Comparison of ENCODE assay signal across 8 cellular contexts in genomic region chr19:17266975-17267788, GRCh38.
DNase-seq lines count a peak whose midpoint lies in the region; ATAC-seq lines count a peak whose summit lies in the region.

TSS of gene BABAM1 (plus strand) at chr19:17267443. CDS start at chr19:17268807, 1,364 bp downstream.

- DNase-seq in NCI-H748 (lab: John Stamatoyannopoulos, UW; ENCODE audit: unreplicated experiment) (peak; percentile 96), dedifferentiated amniotic fluid mesenchymal stem cell (ENCODE audit: extremely low spot score) (peak; percentile 99), left kidney (ENCODE audit: low read depth, low spot score) (peak; percentile 100)
- DNase-seq in activated CD4-positive, alpha-beta T cell treated with anti-CD3 and anti-CD28 coated beads, Interleukin-2, amount 50 U/mL, for 1 hour = peak; percentile 91
- DNase-seq in stimulated activated CD4-positive, alpha-beta T cell treated with anti-CD3 and anti-CD28 coated beads, Interleukin-2, amount 100 ng/mL, for 24 hours = peak; percentile 91 to 95

- peaks cover 34 to 55% (median 46%) of the 10 kb centered on the region in 10 experiments for H3K4me1 ChIP-seq in BLaER1 treated with 17β-estradiol and CSF1 and Interleukin-3, amounts not matched to agents 10 nM and 100 nM

- H3K27ac ChIP-seq in BLaER1 treated with 17β-estradiol and CSF1 and Interleukin-3, amounts not matched to agents 10 nM and 100 nM = peak within 1 kb of the TSS; percentile 46 to 91 (median 85)

- ATAC-seq in GM19351 (IDR thresholded peaks at IDR 0.05; ENCODE audit: unreplicated experiment) (peak; percentile 79), HG03521 (IDR thresholded peaks at IDR 0.05; ENCODE audit: unreplicated experiment) (peak; percentile 87)

- H3K4me3 ChIP-seq in BLaER1 treated with 17β-estradiol and CSF1 and Interleukin-3, amounts not matched to agents 10 nM and 100 nM = peak within 1 kb of the TSS; percentile 75 to 96 (median 90)

- H3K27me3 ChIP-seq in BLaER1 treated with 17β-estradiol and CSF1 and Interleukin-3, amounts not matched to agents 10 nM and 100 nM = no peaks in the 10 kb centered on the region

- peak within 1 kb of the TSS; percentile 83 to 93 (median 88) for H3K9ac ChIP-seq in BLaER1 treated with 17β-estradiol and CSF1 and Interleukin-3, amounts not matched to agents 10 nM and 100 nM

- H3K4me2 ChIP-seq in BLaER1 treated with 17β-estradiol and CSF1 and Interleukin-3, amounts not matched to agents 10 nM and 100 nM = peak within 1 kb of the TSS; percentile 89 to 100 (median 97)

- H3K36me3 ChIP-seq in BLaER1 treated with 17β-estradiol and CSF1 and Interleukin-3, amounts not matched to agents 10 nM and 100 nM = peaks cover 23 to 38% (median 35%) of the 10 kb centered on the region in 11 experiments

- no peaks in the 10 kb centered on the region for H3K9me3 ChIP-seq in BLaER1 treated with 17β-estradiol and CSF1 and Interleukin-3, amounts not matched to agents 10 nM and 100 nM (replicated peaks in 1 of 11)

- no peaks in the 10 kb centered on the region for H4K20me1 ChIP-seq in BLaER1 treated with 17β-estradiol and CSF1 and Interleukin-3, amounts not matched to agents 10 nM and 100 nM

Comparison
In these comparisons a context has a peak if more than half of its experiments do, and no peak if none do; other contexts are left out.
1. Peak in every context shown above with its lines: DNase-seq, ATAC-seq, H3K4me3 ChIP-seq and H3K27ac ChIP-seq.